In genomic region chr3:26989042-26989441, GRCh38 we compare ENCODE assay signal across 22 cellular contexts.
"Had no signal": no experiment of that assay in that cellular context is flagged by ENCODE, and none has a peak within 500 bp of the region (broad histone marks: within the 10 kb centered on the region; RNA-seq: fewer than 3 reads in every experiment).

No MANE protein-coding gene starts in this region.

- H3K9me3 ChIP-seq: ovary, stomach, vagina had no signal

- H3K4me1 ChIP-seq: stomach, vagina had no signal

- ATAC-seq: activated CD8-positive, alpha-beta memory T cell treated with anti-CD3 and anti-CD28 coated beads, Interleukin-2, amount 10 ng/mL, durations not matched to agents 7 days and 5 days; activated T-helper 17 cell treated with anti-CD3 and anti-CD28 coated beads, Interleukin-2, amount 50 U/mL, for 72 hours; left cardiac atrium; natural killer cell; sciatic nerve had no signal

- H3K27me3 ChIP-seq: ovary, stomach, vagina had no signal

- H3K4me3 ChIP-seq: lung, ovary, smooth muscle cell, stomach, vagina had no signal

- H3K36me3 ChIP-seq: ovary, stomach, vagina had no signal

- DNase-seq: activated CD4-positive, alpha-beta memory T cell treated with anti-CD3 and anti-CD28 coated beads, Interleukin-2, amount 10 ng/mL, durations not matched to agents 7 days and 5 days; activated CD4-positive, alpha-beta T cell treated with anti-CD3 and anti-CD28 coated beads for 48 hours; activated CD4-positive, CD25-positive, alpha-beta regulatory T cell; activated CD8-positive, alpha-beta memory T cell treated with anti-CD3 and anti-CD28 coated beads, Interleukin-2, amount 10 ng/mL, durations not matched to agents 7 days and 5 days; activated naive CD4-positive, alpha-beta T cell treated with Interleukin-2 at 50 U/mL for 16 hours; activated naive CD8-positive, alpha-beta T cell treated with anti-CD3 and anti-CD28 coated beads, Interleukin-2, amount 10 ng/mL, durations not matched to agents 7 days and 5 days; activated T-cell treated with anti-CD3 and anti-CD28 coated beads, Interleukin-2, amount 50 U/mL, for 1 hour; central memory CD4-positive, alpha-beta T cell; endodermal cell; foreskin fibroblast; left cardiac atrium; natural killer cell; ovary; stimulated activated CD4-positive, alpha-beta T cell treated with anti-CD3 and anti-CD28 coated beads, Interleukin-4, amount 100 ng/mL, for 1 hour; stomach; trophoblast cell had no signal

- H3K27ac ChIP-seq: epithelial cell of prostate, ovary, stomach, vagina had no signal
